8 cellular contexts compared by ENCODE assay signal in genomic region chr12:14272954-14273910, GRCh38.
DNase-seq lines count a peak whose midpoint lies in the region; ATAC-seq and TF ChIP-seq lines count a peak whose summit lies in the region.

No MANE protein-coding gene starts in this region.

- intact Hi-C loops in heart right ventricle (cut with DNase I) (no loop called here), aorta (cut with DNase I) (no loop called here)

- H3K9me3 ChIP-seq in heart right ventricle (peaks cover 0 to 17% (median 6%) of the 10 kb centered on the region in 11 donors), right atrium auricular region (peaks cover 0 to 10% of the 10 kb centered on the region in 2 donors), RWPE2 (ENCODE audit: severe bottlenecking) (no peaks in the 10 kb centered on the region), aorta (ENCODE audit: control insufficient read depth, low read length) (peaks cover 1% of the 10 kb centered on the region)

- 70 to 76% methylated on average over 8 of the region's 8 CpGs for WGBS in heart right ventricle, 2 donors
- WGBS in aorta, 2 donors: 57 to 62% methylated on average over 8 of the region's 8 CpGs

- DNase-seq in heart right ventricle (no peak), right atrium auricular region (ENCODE audit: low spot score) (no peak), RWPE2 (ENCODE audit: low spot score) (no peak), iris pigment epithelial cell (ENCODE audit: low read depth) (peak; percentile 75), aorta (no peak), glomerular visceral epithelial cell (ENCODE audit: extremely low spot score) (no peak), COR-L47 (lab: John Stamatoyannopoulos, UW) (no peak)

- TF ChIP-seq CTCF in heart right ventricle (IDR thresholded peaks at IDR 0.05) (no peak), right atrium auricular region (IDR thresholded peaks at IDR 0.05) (no peak), RWPE2 (IDR thresholded peaks at IDR 0.05; ENCODE audit: poor library complexity, severe bottlenecking) (no peak)

- H3K4me1 ChIP-seq in heart right ventricle (peaks cover 0 to 40% (median 0%) of the 10 kb centered on the region in 9 donors), right atrium auricular region (no peaks in the 10 kb centered on the region), RWPE2 (ENCODE audit: insufficient read depth, poor library complexity, severe bottlenecking) (peaks cover 12% of the 10 kb centered on the region), aorta (ENCODE audit: control insufficient read depth in 1 of 2, insufficient read depth in 2 of 2, low read length in 2 of 2) (no peaks in the 10 kb centered on the region)

- H3K4me3 ChIP-seq in heart right ventricle (no peak overlapping the region), right atrium auricular region (no peak overlapping the region), RWPE2 (ENCODE audit: severe bottlenecking) (no peak overlapping the region), aorta (ENCODE audit: low read length in 2 of 2) (no peak overlapping the region)

- H3K27ac ChIP-seq in heart right ventricle: peak overlapping the region in 4 of 10 donors; percentile 2 to 86 (median 30)
- H3K27ac ChIP-seq in right atrium auricular region: peak overlapping the region in 1 of 2 donors; percentile 23
- H3K27ac ChIP-seq in RWPE2 (ENCODE audit: poor library complexity, severe bottlenecking): peak overlapping the region; percentile 93
- peak overlapping the region in 1 of 2 donors; percentile 54 for H3K27ac ChIP-seq in aorta (ENCODE audit: low read depth in 1 of 2, low read length in 2 of 2)

- H3K27me3 ChIP-seq in heart right ventricle: no peaks in the 10 kb centered on the region
- H3K27me3 ChIP-seq in right atrium auricular region: no peaks in the 10 kb centered on the region
- H3K27me3 ChIP-seq in RWPE2 (ENCODE audit: insufficient read depth, poor library complexity, severe bottlenecking): no peaks in the 10 kb centered on the region
- H3K27me3 ChIP-seq in aorta (ENCODE audit: control insufficient read depth in 1 of 2, insufficient read depth in 2 of 2, low read length in 1 of 2): no peaks in the 10 kb centered on the region

- H3K36me3 ChIP-seq in heart right ventricle (no peaks in the 10 kb centered on the region), right atrium auricular region (no peaks in the 10 kb centered on the region), RWPE2 (ENCODE audit: low read depth) (no peaks in the 10 kb centered on the region), aorta (ENCODE audit: control insufficient read depth in 1 of 2, insufficient read depth in 2 of 2, low read length in 1 of 2) (no peaks in the 10 kb centered on the region)

- ATAC-seq in heart right ventricle (peak in 5 of 8 donors; percentile 49 to 76 (median 67)), RWPE2 (ENCODE audit: low read depth) (peak; percentile 78), aorta (ENCODE audit: low FRiP score) (peak; percentile 56), GM19351 (IDR thresholded peaks at IDR 0.05; ENCODE audit: unreplicated experiment) (no peak)
